ENCODE assay signal across 1 cellular context in genomic region chr11:88543902-88544655, GRCh38.
TF ChIP-seq lines count a peak whose summit lies in the region.

No MANE protein-coding gene starts in this region.

TF ChIP-seq in GM12878, 131 proteins besides CTCF, POLR2A, EP300 and RAD21 (continued from another document and continues in another):
- no peak for TF ChIP-seq ZBTB40 (IDR thresholded peaks at IDR 0.05; ENCODE audit: borderline replicate concordance)
- peak; percentile 63 for TF ChIP-seq RUNX3 (IDR thresholded peaks at IDR 0.05; ENCODE audit: low read length)
- TF ChIP-seq IRF3 (IDR thresholded peaks at IDR 0.05) = no peak
- TF ChIP-seq EED (IDR thresholded peaks at IDR 0.05; ENCODE audit: low read depth) = peak; percentile 36; the same call in 1 of the 2 replicates
- no peak for TF ChIP-seq NFYA (IDR thresholded peaks at IDR 0.05; ENCODE audit: borderline replicate concordance, low read depth, low read length)
- no peak for TF ChIP-seq IKZF2 (IDR thresholded peaks at IDR 0.05)
- no peak for TF ChIP-seq SIX5 (IDR thresholded peaks at IDR 0.05; ENCODE audit: low read depth, low read length, severe bottlenecking)
- TF ChIP-seq HDAC2 (IDR thresholded peaks at IDR 0.05) = no peak
- TF ChIP-seq TCF12 (IDR thresholded peaks at IDR 0.05; ENCODE audit: low read depth, low read length) = no peak
- TF ChIP-seq SUZ12 (IDR thresholded peaks at IDR 0.05; ENCODE audit: unreplicated experiment) = no peak
- no peak for TF ChIP-seq CHD4 (IDR thresholded peaks at IDR 0.05)
- no peak for TF ChIP-seq NR2F1 (conservative IDR thresholded peaks at IDR 0.05)
- TF ChIP-seq MTA3 (IDR thresholded peaks at IDR 0.05; ENCODE audit: borderline replicate concordance, low read length) = no peak
- no peak for TF ChIP-seq RAD51 (IDR thresholded peaks at IDR 0.05)
- no peak for TF ChIP-seq MEF2B (IDR thresholded peaks at IDR 0.05; ENCODE audit: partially characterized antibody, poor library complexity, severe bottlenecking)
- no peak for TF ChIP-seq SIN3A (IDR thresholded peaks at IDR 0.05; ENCODE audit: low read depth, low read length)
- TF ChIP-seq KAT2A (conservative IDR thresholded peaks at IDR 0.05; ENCODE audit: control insufficient read depth, low read depth, low read length) = no peak
- TF ChIP-seq ESRRA (IDR thresholded peaks at IDR 0.05; ENCODE audit: low read length) = no peak
- no peak for TF ChIP-seq PBX3 (IDR thresholded peaks at IDR 0.05; ENCODE audit: insufficient replicate concordance, low read depth, low read length)
- peak; percentile 48; the same call in 1 of the 2 replicates for TF ChIP-seq CBFB (IDR thresholded peaks at IDR 0.05; ENCODE audit: low read depth)
- TF ChIP-seq MTA2 (IDR thresholded peaks at IDR 0.05; ENCODE audit: low read depth) = no peak
- TF ChIP-seq SREBF1 (IDR thresholded peaks at IDR 0.05; ENCODE audit: low read length) = no peak
- TF ChIP-seq ZNF687 (IDR thresholded peaks at IDR 0.05) = no peak
- no peak for TF ChIP-seq NKRF (conservative IDR thresholded peaks at IDR 0.05)
- TF ChIP-seq FOXM1 (IDR thresholded peaks at IDR 0.05; ENCODE audit: low read depth, low read length) = peak; percentile 61; the same call in 1 of the 2 replicates
- TF ChIP-seq ZNF592 (IDR thresholded peaks at IDR 0.05) = peak; percentile 61; the same call in 1 of the 2 replicates
- no peak for TF ChIP-seq RELB (IDR thresholded peaks at IDR 0.05; ENCODE audit: low read depth)
- 0 out of 2 replicates have a peak, but pooled peaks have one; percentile 53 for TF ChIP-seq NBN (IDR thresholded peaks at IDR 0.05)
- no peak for TF ChIP-seq DPF2 (IDR thresholded peaks at IDR 0.05)
- no peak for TF ChIP-seq TBL1XR1 (IDR thresholded peaks at IDR 0.05; ENCODE audit: low read depth, low read length)
- TF ChIP-seq ATF7 (IDR thresholded peaks at IDR 0.05; ENCODE audit: low read depth) = no peak
- TF ChIP-seq CHD2 (IDR thresholded peaks at IDR 0.05; ENCODE audit: borderline replicate concordance, low read depth, low read length) = no peak
- TF ChIP-seq ZNF207 (IDR thresholded peaks at IDR 0.05; ENCODE audit: borderline replicate concordance) = no peak
- no peak for TF ChIP-seq HDAC6 (IDR thresholded peaks at IDR 0.05; ENCODE audit: unreplicated experiment)
- no peak for TF ChIP-seq NRF1 (conservative IDR thresholded peaks at IDR 0.05; ENCODE audit: low read depth, low read length)
- no peak for TF ChIP-seq KDM1A (IDR thresholded peaks at IDR 0.05; ENCODE audit: borderline replicate concordance)
- TF ChIP-seq CBX5 (IDR thresholded peaks at IDR 0.05; ENCODE audit: low read depth) = 0 out of 2 replicates have a peak, but pooled peaks have one; percentile 51
- TF ChIP-seq HDGF (IDR thresholded peaks at IDR 0.05) = no peak
- no peak for TF ChIP-seq CEBPZ (IDR thresholded peaks at IDR 0.05; ENCODE audit: low read depth, low read length)
- no peak for TF ChIP-seq NR2C1 (IDR thresholded peaks at IDR 0.05)
- no peak for TF ChIP-seq JUND (IDR thresholded peaks at IDR 0.05; ENCODE audit: low read depth, low read length)
